In genomic region chr15:70102827-70103226, GRCh38 we compare ENCODE assay signal across 18 cellular contexts. TPM values are rescaled to one million over a fixed set of nuclear protein-coding genes. Genes with fewer than 3 reads are reported as not detected.
DNase-seq lines count a peak whose midpoint lies in the region; ATAC-seq and TF ChIP-seq lines count a peak whose summit lies in the region.
"Had no signal": no experiment of that assay in that cellular context is flagged by ENCODE, and none has a peak within 500 bp of the region (broad histone marks: within the 10 kb centered on the region; RNA-seq: fewer than 3 reads in every experiment).

No MANE protein-coding gene starts in this region.

- H3K36me3 Mint-ChIP-seq in IgD-negative memory B cell = no peaks in the 10 kb centered on the region
- no peaks in the 10 kb centered on the region for H3K36me3 Mint-ChIP-seq in T-helper 17 cell (ENCODE audit: low read depth)
- no peaks in the 10 kb centered on the region for H3K36me3 Mint-ChIP-seq in progenitor cell of endocrine pancreas (ENCODE audit: insufficient read depth)

- DNase-seq in T-helper 17 cell (no peak), progenitor cell of endocrine pancreas (ENCODE audit: low spot score, unreplicated experiment) (no peak), stomach (no peak), uterus (no peak)
- DNase-seq: ACHN; CD8-positive, alpha-beta T cell; DND-41; IMR-90; NCI-H1694; NCI-H2081 treated with DMSO at 0.1 percent for 48 hours; NCI-H446; NCI-H526 had no signal

- no peaks in the 10 kb centered on the region for H3K79me2 ChIP-seq in DOHH2 (ENCODE audit: control insufficient read depth, low read length)

- H4K20me1 ChIP-seq in DOHH2 (ENCODE audit: control insufficient read depth, insufficient read depth, low read depth, low read length) = no peaks in the 10 kb centered on the region

- H3K4me1 ChIP-seq in DOHH2 (ENCODE audit: control insufficient read depth, low read length) (peaks cover 54% of the 10 kb centered on the region), stomach (peaks cover 27 to 52% (median 41%) of the 10 kb centered on the region in 4 donors), uterus (peaks cover 0 to 9% of the 10 kb centered on the region in 2 donors)

- ATAC-seq in T-helper 17 cell = no peak
- no peak for ATAC-seq in GM18870 (IDR thresholded peaks at IDR 0.05; ENCODE audit: unreplicated experiment)
- ATAC-seq: CD8-positive, alpha-beta T cell; SK-N-SH treated with all-trans-retinoic acid at 6 μM for 48 hours had no signal

- no peak overlapping the region for H3K4me3 ChIP-seq in DOHH2 (ENCODE audit: low read length)
- no peak overlapping the region for H3K4me3 ChIP-seq in stomach
- no peak overlapping the region for H3K4me3 ChIP-seq in uterus
- H3K4me3 ChIP-seq: BLaER1 treated with 17β-estradiol and CSF1 and Interleukin-3, amounts not matched to agents 10 nM and 100 nM; Peyer's patch had no signal

- H3K36me3 ChIP-seq in DOHH2 (ENCODE audit: control insufficient read depth, low read length) = no peaks in the 10 kb centered on the region
- H3K36me3 ChIP-seq in stomach = no peaks in the 10 kb centered on the region
- H3K36me3 ChIP-seq in uterus = no peaks in the 10 kb centered on the region
- H3K36me3 ChIP-seq: BLaER1 treated with 17β-estradiol and CSF1 and Interleukin-3, amounts not matched to agents 10 nM and 100 nM; Peyer's patch had no signal

- H3K9me3 Mint-ChIP-seq in IgD-negative memory B cell (no peaks in the 10 kb centered on the region), progenitor cell of endocrine pancreas (ENCODE audit: low read depth) (no peaks in the 10 kb centered on the region)
- H3K9me3 Mint-ChIP-seq: CD8-positive, alpha-beta T cell had no signal

- TF ChIP-seq POLR2A in stomach (IDR thresholded peaks at IDR 0.05) = no peak
- TF ChIP-seq POLR2A in uterus (IDR thresholded peaks at IDR 0.05) = no peak

- peaks cover 26% of the 10 kb centered on the region for H3K27me3 Mint-ChIP-seq in IgD-negative memory B cell
- H3K27me3 Mint-ChIP-seq in T-helper 17 cell = peaks cover 6% of the 10 kb centered on the region
- peaks cover 29% of the 10 kb centered on the region for H3K27me3 Mint-ChIP-seq in progenitor cell of endocrine pancreas

- H3K27ac Mint-ChIP-seq in IgD-negative memory B cell (peak overlapping the region in 2 of 3 donors; percentile 6 to 97), T-helper 17 cell (no peak overlapping the region), progenitor cell of endocrine pancreas (peak overlapping the region; percentile 21)
- H3K27ac Mint-ChIP-seq: CD8-positive, alpha-beta T cell had no signal

- H3K9me2 ChIP-seq in DOHH2 (replicated peaks; ENCODE audit: control insufficient read depth, low read length) = no peaks in the 10 kb centered on the region

- peaks cover 15% of the 10 kb centered on the region in 3 donors for H3K4me1 Mint-ChIP-seq in IgD-negative memory B cell
- H3K4me1 Mint-ChIP-seq in T-helper 17 cell = peaks cover 15% of the 10 kb centered on the region
- peaks cover 37% of the 10 kb centered on the region for H3K4me1 Mint-ChIP-seq in progenitor cell of endocrine pancreas (ENCODE audit: low read depth)

- peaks cover 37% of the 10 kb centered on the region for H3K27me3 ChIP-seq in DOHH2 (ENCODE audit: control insufficient read depth, low read length)
- H3K27me3 ChIP-seq in stomach = no peaks in the 10 kb centered on the region
- H3K27me3 ChIP-seq in uterus = no peaks in the 10 kb centered on the region
- H3K27me3 ChIP-seq: Peyer's patch had no signal

- TF ChIP-seq EP300 in stomach (IDR thresholded peaks at IDR 0.05) = no peak

- intact Hi-C loops in stomach (cut with DNase I; ENCODE audit: low total_unique reads) (no loop called here), uterus (cut with DNase I; ENCODE audit: low total_unique reads) (no loop called here)

- no peak for TF ChIP-seq CTCF in DOHH2 (IDR thresholded peaks at IDR 0.05; ENCODE audit: low read depth, low read length, poor library complexity, severe bottlenecking)
- TF ChIP-seq CTCF in progenitor cell of endocrine pancreas (IDR thresholded peaks at IDR 0.05; ENCODE audit: unreplicated experiment) = no peak
- no peak for TF ChIP-seq CTCF in stomach (IDR thresholded peaks at IDR 0.05)
- TF ChIP-seq CTCF in uterus (IDR thresholded peaks at IDR 0.05) = no peak

- peak overlapping the region; percentile 19 for H3K4me2 ChIP-seq in DOHH2 (ENCODE audit: low read length)

- WGBS in stomach, 5 donors = 79 to 89% (median 86%) methylated on average over 3 of the region's 3 CpGs

- no peak overlapping the region for H3K27ac ChIP-seq in DOHH2 (ENCODE audit: low read depth, low read length)
- H3K27ac ChIP-seq in stomach = no peak overlapping the region
- no peak overlapping the region for H3K27ac ChIP-seq in uterus
- H3K27ac ChIP-seq: BLaER1 treated with 17β-estradiol and CSF1 and Interleukin-3, amounts not matched to agents 10 nM and 100 nM; Peyer's patch had no signal

- peaks cover 8% of the 10 kb centered on the region for H3F3A ChIP-seq in DOHH2 (ENCODE audit: control insufficient read depth, insufficient read depth)

- no peaks in the 10 kb centered on the region for H3K9me3 ChIP-seq in DOHH2 (ENCODE audit: control insufficient read depth, insufficient read depth, low read length)
- H3K9me3 ChIP-seq in T-helper 17 cell (ENCODE audit: control insufficient read depth, low read length, poor library complexity, severe bottlenecking) = no peaks in the 10 kb centered on the region
- H3K9me3 ChIP-seq in stomach = no peaks in the 10 kb centered on the region
- H3K9me3 ChIP-seq in uterus = no peaks in the 10 kb centered on the region
- H3K9me3 ChIP-seq: BLaER1 treated with 17β-estradiol and CSF1 and Interleukin-3, amounts not matched to agents 10 nM and 100 nM; Peyer's patch had no signal

- H3K4me3 Mint-ChIP-seq in IgD-negative memory B cell (peak overlapping the region in 1 of 4 donors; percentile 96), T-helper 17 cell (peak overlapping the region; percentile 12), progenitor cell of endocrine pancreas (ENCODE audit: low read depth) (no peak overlapping the region)
- H3K4me3 Mint-ChIP-seq: CD8-positive, alpha-beta T cell had no signal

RNA-seq across cellular contexts. Expression of gene TLE3, which starts 5.1 kb away (rescaled TPM):
- 88.7 TPM for polyA plus RNA-seq in IgD-negative memory B cell
- total RNA-seq in T-helper 17 cell = 100 to 1,000 TPM; 115 to 132 TPM
- total RNA-seq in progenitor cell of endocrine pancreas = 113 and 124 TPM in 2 replicates
- total RNA-seq in stomach = 100 to 1,000 TPM in 3 of 5 donors, 10 to 100 TPM in 2; 18.9 to 186 (median 103) TPM
- polyA plus RNA-seq in stomach = 10 to 100 TPM; 13.3 to 21.5 (median 21.0) TPM
- total RNA-seq in uterus = 100 to 1,000 TPM in 1 of 4 donors, 10 to 100 TPM in 2, 1 to 10 TPM in 1; 7.4 to 244 (median 49.4) TPM
